18 cellular contexts compared by ENCODE assay signal in the genomic region with DNA sequence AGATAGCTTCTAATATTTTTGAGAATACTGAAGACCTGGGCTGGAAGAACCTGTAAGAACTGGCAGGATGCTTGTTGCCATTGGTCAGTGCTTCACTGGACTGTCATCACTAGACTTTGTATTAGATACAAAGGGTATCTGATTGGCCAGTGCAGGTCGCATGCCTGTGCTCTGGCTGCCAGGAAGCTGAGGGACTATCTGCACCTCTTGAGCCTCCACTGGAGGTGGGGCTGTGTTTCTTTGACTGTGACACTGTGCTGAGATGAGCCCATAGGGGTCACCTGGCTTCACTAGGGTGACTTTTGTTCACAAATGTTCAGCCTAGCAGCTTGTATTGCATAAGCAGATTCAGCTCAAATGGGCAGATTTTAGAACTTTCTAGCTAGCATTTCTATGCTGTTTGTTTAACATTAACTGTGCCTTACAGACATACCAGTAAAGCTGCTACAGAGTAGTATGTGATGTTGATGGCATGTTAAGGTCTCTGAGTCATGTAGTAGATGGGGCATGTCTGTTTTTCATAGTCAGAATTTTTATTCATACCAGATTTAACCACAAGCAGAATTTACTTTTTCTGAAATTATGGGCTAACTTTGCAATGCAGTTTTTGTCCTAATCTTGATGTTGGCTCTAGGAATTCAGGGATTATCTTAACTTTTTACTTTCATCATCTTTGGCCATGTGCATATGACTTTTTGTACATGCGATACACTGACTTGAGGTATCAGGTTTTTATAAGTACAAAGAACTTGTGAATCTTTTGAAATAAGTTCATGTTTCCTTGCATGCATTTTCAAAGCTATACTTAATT. TPM values are rescaled to one million over a fixed set of nuclear protein-coding genes. Genes with fewer than 3 reads are reported as not detected.
DNase-seq lines count a peak whose midpoint lies in the region; ATAC-seq and TF ChIP-seq lines count a peak whose summit lies in the region.
"Had no signal": no experiment of that assay in that cellular context is flagged by ENCODE, and none has a peak within 500 bp of the region (broad histone marks: within the 10 kb centered on the region; RNA-seq: fewer than 3 reads in every experiment).

No MANE protein-coding gene starts in this region.

- WGBS in esophagus muscularis mucosa: 100% methylated on average over 2 of the region's 2 CpGs

- no peaks in the 10 kb centered on the region for H3K27me3 ChIP-seq in esophagus muscularis mucosa
- no peaks in the 10 kb centered on the region for H3K27me3 ChIP-seq in naive thymus-derived CD4-positive, alpha-beta T cell (ENCODE audit: control insufficient read depth in 2 of 2, insufficient read depth in 2 of 2, low read length in 2 of 2)

- peaks cover 6% of the 10 kb centered on the region for H3K36me3 Mint-ChIP-seq in chondrocyte (ENCODE audit: low read depth)
- peaks cover 6 to 56% (median 34%) of the 10 kb centered on the region in 5 donors for H3K36me3 Mint-ChIP-seq in naive thymus-derived CD4-positive, alpha-beta T cell
- H3K36me3 Mint-ChIP-seq: stimulated activated effector memory CD8-positive, alpha-beta T cell treated with anti-CD3 and anti-CD28 coated beads, Interleukin-12 subunit alpha, Interleukin-12 subunit beta, amount 100 ng/mL, for 72 hours had no signal

- no peaks in the 10 kb centered on the region for H3K27me3 Mint-ChIP-seq in chondrocyte (ENCODE audit: low read depth)
- no peaks in the 10 kb centered on the region for H3K27me3 Mint-ChIP-seq in naive thymus-derived CD4-positive, alpha-beta T cell

- no peak overlapping the region for H3K4me3 Mint-ChIP-seq in chondrocyte (ENCODE audit: unreplicated experiment)
- no peak overlapping the region for H3K4me3 Mint-ChIP-seq in naive thymus-derived CD4-positive, alpha-beta T cell
- H3K4me3 Mint-ChIP-seq: stimulated activated effector memory CD8-positive, alpha-beta T cell treated with anti-CD3 and anti-CD28 coated beads, Interleukin-12 subunit alpha, Interleukin-12 subunit beta, amount 100 ng/mL, for 72 hours; T-helper 1 cell treated with Interleukin-12 subunit alpha and Interleukin-12 subunit beta and Interleukin-4 antibody, amounts not matched to agents 30 μg/mL and 1 μg/mL, for 36 hours had no signal

- peaks cover 55% of the 10 kb centered on the region for H3K4me1 Mint-ChIP-seq in chondrocyte (ENCODE audit: low read depth)
- peaks cover 0 to 19% (median 6%) of the 10 kb centered on the region in 7 donors for H3K4me1 Mint-ChIP-seq in naive thymus-derived CD4-positive, alpha-beta T cell
- H3K4me1 Mint-ChIP-seq: stimulated activated effector memory CD8-positive, alpha-beta T cell treated with anti-CD3 and anti-CD28 coated beads, Interleukin-12 subunit alpha, Interleukin-12 subunit beta, amount 100 ng/mL, for 72 hours had no signal

- TF ChIP-seq EP300 in esophagus muscularis mucosa (IDR thresholded peaks at IDR 0.05): no peak

- no peak overlapping the region for H3K27ac ChIP-seq in esophagus muscularis mucosa (replicated peaks in 1 of 4)
- H3K27ac ChIP-seq in naive thymus-derived CD4-positive, alpha-beta T cell (ENCODE audit: low read depth, low read length): no peak overlapping the region

- peak overlapping the region; percentile 86 for H3K27ac Mint-ChIP-seq in chondrocyte (ENCODE audit: unreplicated experiment)
- no peak overlapping the region for H3K27ac Mint-ChIP-seq in naive thymus-derived CD4-positive, alpha-beta T cell
- H3K27ac Mint-ChIP-seq: stimulated activated effector memory CD8-positive, alpha-beta T cell treated with anti-CD3 and anti-CD28 coated beads, Interleukin-12 subunit alpha, Interleukin-12 subunit beta, amount 100 ng/mL, for 72 hours; T-helper 1 cell treated with Interleukin-12 subunit alpha and Interleukin-12 subunit beta and Interleukin-4 antibody, amounts not matched to agents 30 μg/mL and 1 μg/mL, for 36 hours had no signal

- no peaks in the 10 kb centered on the region for H3K9me3 ChIP-seq in esophagus muscularis mucosa
- no peaks in the 10 kb centered on the region for H3K9me3 ChIP-seq in naive thymus-derived CD4-positive, alpha-beta T cell (ENCODE audit: control insufficient read depth in 2 of 3, low read length in 3 of 3)

- TF ChIP-seq POLR2A in esophagus muscularis mucosa (IDR thresholded peaks at IDR 0.05; ENCODE audit: low read depth): no peak

- H3K36me3 ChIP-seq in esophagus muscularis mucosa: no peaks in the 10 kb centered on the region
- H3K36me3 ChIP-seq in naive thymus-derived CD4-positive, alpha-beta T cell (ENCODE audit: control insufficient read depth in 2 of 3, insufficient read depth in 3 of 3, low read length in 3 of 3): peaks cover 0 to 13% (median 0%) of the 10 kb centered on the region in 3 experiments

- H3K4me3 ChIP-seq in esophagus muscularis mucosa: no peak overlapping the region
- no peak overlapping the region for H3K4me3 ChIP-seq in naive thymus-derived CD4-positive, alpha-beta T cell (ENCODE audit: low read length)

- peak; percentile 77 for ATAC-seq in left lobe of liver
- ATAC-seq in naive thymus-derived CD4-positive, alpha-beta T cell: no peak
- ATAC-seq: stimulated activated effector memory CD8-positive, alpha-beta T cell treated with anti-CD3 and anti-CD28 coated beads, Interleukin-12 subunit alpha, Interleukin-12 subunit beta, amount 100 ng/mL, for 72 hours had no signal

- DNase-seq in AG08396 (ENCODE audit: low spot score) (peak; percentile 56), LHCN-M2 (ENCODE audit: low read depth) (peak; percentile 67), chondrocyte (ENCODE audit: low spot score) (no peak), left lobe of liver (ENCODE audit: low spot score) (no peak), esophagus muscularis mucosa (ENCODE audit: extremely low spot score) (no peak), cerebellum (ENCODE audit: low spot score) (no peak)
- DNase-seq in naive thymus-derived CD4-positive, alpha-beta T cell: no peak
- no peak for DNase-seq in stimulated activated CD4-positive, alpha-beta T cell treated with anti-CD3 and anti-CD28 coated beads, Interleukin-2, amount 100 ng/mL, for 48 hours
- DNase-seq: activated CD4-positive, alpha-beta T cell treated with anti-CD3 and anti-CD28 coated beads, Interleukin-2, amount 50 U/mL, for 4 hours; activated effector memory CD4-positive, alpha-beta T cell treated with anti-CD3 and anti-CD28 coated beads, Interleukin-2, amount 50 U/mL, for 16 hours; C1 segment of cervical spinal cord; cerebellar nuclear complex; foreskin melanocyte; GF-D8; Kasumi-1; nucleus accumbens had no signal

- no peaks in the 10 kb centered on the region for H3K9me3 Mint-ChIP-seq in chondrocyte (ENCODE audit: low read depth)
- peaks cover 0 to 2% (median 0%) of the 10 kb centered on the region in 11 donors for H3K9me3 Mint-ChIP-seq in naive thymus-derived CD4-positive, alpha-beta T cell
- H3K9me3 Mint-ChIP-seq: stimulated activated effector memory CD8-positive, alpha-beta T cell treated with anti-CD3 and anti-CD28 coated beads, Interleukin-12 subunit alpha, Interleukin-12 subunit beta, amount 100 ng/mL, for 72 hours; T-helper 1 cell treated with Interleukin-12 subunit alpha and Interleukin-12 subunit beta and Interleukin-4 antibody, amounts not matched to agents 30 μg/mL and 1 μg/mL, for 36 hours had no signal

- CTCF ChIA-PET in naive thymus-derived CD4-positive, alpha-beta T cell (lab: Charles Lee): interaction anchor here (1.2 kb wide), 1 partner anchor 12 kb away, joined by 3 read pairs; no protein-coding TSS in a partner anchor

- intact Hi-C loops in esophagus muscularis mucosa (cut with DNase I): no loop called here
- intact Hi-C loops in naive thymus-derived CD4-positive, alpha-beta T cell (cut with micrococcal nuclease): no loop called here

- POLR2A ChIA-PET in naive thymus-derived CD4-positive, alpha-beta T cell (lab: Charles Lee): interaction anchor here (0.6 to 0.7 kb wide), 3 partner anchors 17 to 74 kb away, joined by 3 read pairs; no protein-coding TSS in a partner anchor

- TF ChIP-seq CTCF in chondrocyte (IDR thresholded peaks at IDR 0.05): no peak
- TF ChIP-seq CTCF in esophagus muscularis mucosa (IDR thresholded peaks at IDR 0.05): no peak

- peaks cover 0 to 24% (median 13%) of the 10 kb centered on the region in 4 donors for H3K4me1 ChIP-seq in esophagus muscularis mucosa
- no peaks in the 10 kb centered on the region for H3K4me1 ChIP-seq in naive thymus-derived CD4-positive, alpha-beta T cell (ENCODE audit: control insufficient read depth in 2 of 2, insufficient read depth in 2 of 2, low read length in 2 of 2)

RNA-seq across cellular contexts. Expression of a gene that starts 56.1 kb away (rescaled TPM):
- total RNA-seq in LHCN-M2 (2014; rRNA removed) (4.4 and 6.6 TPM in 2 replicates), chondrocyte (28.8 to 33.6 TPM (median 30.0 TPM) in 3 replicates), left lobe of liver (21.3 TPM), esophagus muscularis mucosa (10 to 100 TPM; 18.3 to 24.9 (median 22.2) TPM), cerebellum (70.5 TPM)
- 9.0 TPM for polyA plus RNA-seq in LHCN-M2 (2012)
- 10 to 100 TPM; 42.9 to 70.8 (median 62.1) TPM for total RNA-seq in naive thymus-derived CD4-positive, alpha-beta T cell
- 10 to 100 TPM; 21.2 to 21.5 TPM for polyA plus RNA-seq in naive thymus-derived CD4-positive, alpha-beta T cell

Comparison
In these comparisons a context has a peak if more than half of its experiments do, and no peak if none do; other contexts are left out.
1. DNase-seq: peak in AG08396 (single experiment) and LHCN-M2 (single experiment); none in chondrocyte (single experiment), left lobe of liver (single experiment), esophagus muscularis mucosa (single experiment), cerebellum (single experiment), naive thymus-derived CD4-positive, alpha-beta T cell (0 of 9) and stimulated activated CD4-positive, alpha-beta T cell treated with anti-CD3 and anti-CD28 coated beads, Interleukin-2, amount 100 ng/mL, for 48 hours (0 of 2).